20 cellular contexts compared by ENCODE assay signal in genomic region chr12:50375802-50376201, GRCh38. TPM values are rescaled to one million over a fixed set of nuclear protein-coding genes. Genes with fewer than 3 reads are reported as not detected.
DNase-seq lines count a peak whose midpoint lies in the region; ATAC-seq, FAIRE-seq and TF ChIP-seq lines count a peak whose summit lies in the region.
"Had no signal": no experiment of that assay in that cellular context is flagged by ENCODE, and none has a peak within 500 bp of the region (broad histone marks: within the 10 kb centered on the region; RNA-seq: fewer than 3 reads in every experiment).

No MANE protein-coding gene starts in this region.

- H3K79me2 ChIP-seq in mammary epithelial cell (ENCODE audit: insufficient read depth, low read length), result no peaks in the 10 kb centered on the region

- H3K4me3 ChIP-seq in mammary epithelial cell (replicated peaks in 1 of 3; ENCODE audit: insufficient read depth in 1 of 3, low read depth in 2 of 3, low read length in 3 of 3) (no peak overlapping the region), breast epithelium (no peak overlapping the region), bronchial epithelial cell (ENCODE audit: low read depth, low read length) (no peak overlapping the region)

- DNase-seq in mammary epithelial cell, result no peak
- DNase-seq in breast epithelium (ENCODE audit: low spot score in 2 of 2), result no peak
- DNase-seq in bronchial epithelial cell (ENCODE audit: low read depth), result no peak
- DNase-seq in mesenteric fat pad (ENCODE audit: low spot score), result peak; percentile 67
- no peak for DNase-seq in NCI-H128 (lab: John Stamatoyannopoulos, UW; ENCODE audit: unreplicated experiment)
- DNase-seq: COR-L47, DMS153, DMS79 treated with DMSO at 0.1 percent for 48 hours, GDM1 had no signal

- peak overlapping the region; percentile 27 for H2AFZ ChIP-seq in mammary epithelial cell (ENCODE audit: low read depth, low read length)

- TF ChIP-seq CTCF in mammary epithelial cell (conservative IDR thresholded peaks at IDR 0.05 in 1 of 2, IDR thresholded peaks at IDR 0.05 in 1 of 2; ENCODE audit: extremely low read depth in 1 of 2, insufficient read depth in 1 of 2, low read depth in 1 of 2, low read length in 2 of 2) (no peak), breast epithelium (IDR thresholded peaks at IDR 0.05) (no peak), bronchial epithelial cell (IDR thresholded peaks at IDR 0.05; ENCODE audit: insufficient read depth, low read length, severe bottlenecking) (no peak)

- H3K27ac ChIP-seq in mammary epithelial cell (ENCODE audit: insufficient read depth, low read depth, low read length), result no peak overlapping the region
- H3K27ac ChIP-seq in breast epithelium, result no peak overlapping the region
- H3K27ac ChIP-seq: 22Rv1 had no signal

- no TSS peak for BruUV-seq in mammary epithelial cell (replicated peaks; lab: Mats Ljungman, UMichigan)

- no peak overlapping the region for H3K4me2 ChIP-seq in mammary epithelial cell (ENCODE audit: insufficient read depth, low read depth, low read length)

- H3K36me3 ChIP-seq in mammary epithelial cell (ENCODE audit: insufficient read depth, low read length), result no peaks in the 10 kb centered on the region
- no peaks in the 10 kb centered on the region for H3K36me3 ChIP-seq in breast epithelium
- no peaks in the 10 kb centered on the region for H3K36me3 ChIP-seq in bronchial epithelial cell (ENCODE audit: control insufficient read depth, insufficient read depth, low read length)

- dilution Hi-C loops in mammary epithelial cell (cut with HindIII; ENCODE audit: low sequenced_read_pairs), result no loop called here

- ATAC-seq in GM21786 (IDR thresholded peaks at IDR 0.05; ENCODE audit: unreplicated experiment) (no peak), HG02840 (IDR thresholded peaks at IDR 0.05; ENCODE audit: low FRiP score, unreplicated experiment) (no peak)
- ATAC-seq: CD8-positive, alpha-beta T cell; HCT116 had no signal

- H3K4me1 ChIP-seq in mammary epithelial cell (ENCODE audit: insufficient read depth, low read length), result peaks cover 2% of the 10 kb centered on the region
- H3K4me1 ChIP-seq in breast epithelium, result no peaks in the 10 kb centered on the region

- H3K9me3 ChIP-seq in mammary epithelial cell (replicated peaks; ENCODE audit: insufficient read depth, low read length), result no peaks in the 10 kb centered on the region
- no peaks in the 10 kb centered on the region for H3K9me3 ChIP-seq in breast epithelium

- H3K9ac ChIP-seq in mammary epithelial cell (ENCODE audit: insufficient read depth, low read length), result no peak overlapping the region

- in situ Hi-C loops in mammary epithelial cell (cut with MboI; ENCODE audit: low sequenced_read_pairs in 2 of 2), result no loop called here

- no peaks in the 10 kb centered on the region for H4K20me1 ChIP-seq in mammary epithelial cell (ENCODE audit: insufficient read depth, low read length)

- no peak for TF ChIP-seq POLR2A in breast epithelium (IDR thresholded peaks at IDR 0.05)

- peak; percentile 77 for FAIRE-seq in bronchial epithelial cell (lab: Jason Lieb, UNC)
- FAIRE-seq: D721Med, GM19239, H54 had no signal

- CTCF ChIA-PET in mammary epithelial cell (lab: Charles Lee; ENCODE audit: low non-redundant PET), result no interaction called here

- no peaks in the 10 kb centered on the region for H3K27me3 ChIP-seq in mammary epithelial cell (ENCODE audit: insufficient read depth, low read length)
- H3K27me3 ChIP-seq in breast epithelium, result no peaks in the 10 kb centered on the region
- H3K27me3 ChIP-seq in bronchial epithelial cell (ENCODE audit: control insufficient read depth, insufficient read depth, low read length), result no peaks in the 10 kb centered on the region

- intact Hi-C loops in mammary epithelial cell (cut with micrococcal nuclease), result no loop called here
- intact Hi-C loops in breast epithelium (cut with DNase I; ENCODE audit: low total_unique reads), result no loop called here

- 81% methylated on average over 8 of the region's 8 CpGs for WGBS in mammary epithelial cell (ENCODE audit: low coverage, missing lambda C conversion rate)

RNA-seq across cellular contexts. Expression of gene FAM186A, which starts 20.6 kb away (rescaled TPM):
- total RNA-seq in mammary epithelial cell, result not detected
- not detected for polyA plus RNA-seq in mammary epithelial cell
- polyA minus RNA-seq in mammary epithelial cell, result not detected
- total RNA-seq in breast epithelium, result not detected
- total RNA-seq in bronchial epithelial cell, result not detected in 2 replicates
- not detected for total RNA-seq in mesenteric fat pad
- total RNA-seq: A673; CD8-positive, alpha-beta T cell had no signal
- polyA plus RNA-seq: BJ, CD14-positive monocyte had no signal

RNA-seq across cellular contexts. Expression of gene LARP4, which starts 24.9 kb away (rescaled TPM):
- total RNA-seq in mammary epithelial cell, result 10 to 100 TPM; 45.0 to 65.0 TPM
- polyA plus RNA-seq in mammary epithelial cell, result 21.3 TPM
- polyA minus RNA-seq in mammary epithelial cell, result 44.1 TPM
- total RNA-seq in breast epithelium, result 10 to 100 TPM; 34.2 to 61.9 (median 56.3) TPM
- 28.3 and 29.2 TPM in 2 replicates for total RNA-seq in bronchial epithelial cell
- total RNA-seq in mesenteric fat pad, result 128 TPM
